Comparison of ENCODE assay signal across 15 cellular contexts in the genomic region with DNA sequence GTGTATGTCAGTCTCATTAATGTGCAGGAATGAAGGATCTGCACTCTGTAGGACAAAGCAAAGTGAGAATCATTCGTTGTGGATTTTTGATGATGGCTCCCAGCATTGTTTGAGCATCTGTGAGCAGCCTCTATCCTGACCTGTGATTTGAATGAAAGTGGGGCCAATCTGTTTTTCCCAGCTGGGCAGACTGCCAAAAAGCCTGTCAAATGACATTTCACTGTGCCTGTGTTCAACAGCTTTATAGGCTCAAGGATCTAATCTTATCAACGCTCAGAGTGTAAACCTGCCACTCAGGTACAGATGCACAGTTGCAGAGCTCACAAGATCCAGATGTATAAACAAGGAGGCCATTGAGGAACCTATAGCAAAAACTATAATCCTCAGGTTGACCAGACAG.
DNase-seq lines count a peak whose midpoint lies in the region; ATAC-seq, FAIRE-seq and TF ChIP-seq lines count a peak whose summit lies in the region.
"Had no signal": no experiment of that assay in that cellular context is flagged by ENCODE, and none has a peak within 500 bp of the region (broad histone marks: within the 10 kb centered on the region; RNA-seq: fewer than 3 reads in every experiment).

No MANE protein-coding gene starts in this region.

- TF ChIP-seq POLR2A in GM12892 (IDR thresholded peaks at IDR 0.05; ENCODE audit: low read depth, low read length) = no peak

- H3K4me3 Mint-ChIP-seq in natural killer cell = no peak overlapping the region
- no peak overlapping the region for H3K4me3 Mint-ChIP-seq in CD8-positive, alpha-beta memory T cell
- H3K4me3 Mint-ChIP-seq: mesothelial cell of epicardium; stimulated activated naive B cell treated with anti-CD40 and anti-IgM and Interleukin-4, amounts not matched to agents 10 μg/mL and 1 μg/mL and 100 μg/mL, for 72 hours had no signal

- DNase-seq in NCI-H1048 (lab: John Stamatoyannopoulos, UW) (peak; percentile 65), NCI-H524 treated with DMSO at 0.1 percent for 48 hours (lab: John Stamatoyannopoulos, UW) (peak; percentile 96), substantia nigra (lab: John Stamatoyannopoulos, UW) (peak in 14 of 49 donors; percentile 10 to 62 (median 16)), GM12892 (ENCODE audit: insufficient read length) (no peak), natural killer cell (no peak)
- no peak for DNase-seq in CD8-positive, alpha-beta memory T cell
- DNase-seq: activated CD4-positive, alpha-beta T cell treated with anti-CD3 and anti-CD28 coated beads, Interleukin-2, amount 50 U/mL, for 48 hours; H7; KG1; stimulated activated naive B cell treated with anti-CD40 and anti-IgM and Interleukin-4, amounts not matched to agents 10 μg/mL and 1 μg/mL and 100 μg/mL, for 72 hours had no signal

- no peak for ATAC-seq in natural killer cell
- ATAC-seq: stimulated activated naive B cell treated with anti-CD40 and anti-IgM and Interleukin-4, amounts not matched to agents 10 μg/mL and 1 μg/mL and 100 μg/mL, for 72 hours had no signal

- H3K4me1 ChIP-seq in CD8-positive, alpha-beta memory T cell (ENCODE audit: insufficient read depth, low read length) = no peaks in the 10 kb centered on the region

- H3K36me3 Mint-ChIP-seq in natural killer cell = no peaks in the 10 kb centered on the region
- H3K36me3 Mint-ChIP-seq in CD8-positive, alpha-beta memory T cell = no peaks in the 10 kb centered on the region
- H3K36me3 Mint-ChIP-seq: mesothelial cell of epicardium; stimulated activated naive B cell treated with anti-CD40 and anti-IgM and Interleukin-4, amounts not matched to agents 10 μg/mL and 1 μg/mL and 100 μg/mL, for 72 hours had no signal

- H3K9me3 Mint-ChIP-seq in natural killer cell = no peaks in the 10 kb centered on the region
- H3K9me3 Mint-ChIP-seq in CD8-positive, alpha-beta memory T cell = no peaks in the 10 kb centered on the region
- H3K9me3 Mint-ChIP-seq: mesothelial cell of epicardium; stimulated activated naive B cell treated with anti-CD40 and anti-IgM and Interleukin-4, amounts not matched to agents 10 μg/mL and 1 μg/mL and 100 μg/mL, for 72 hours had no signal

- H3K27ac ChIP-seq in cingulate gyrus (ENCODE audit: low read depth, low read length) = peak overlapping the region; percentile 58
- peak overlapping the region; percentile 31 for H3K27ac ChIP-seq in substantia nigra (ENCODE audit: low read depth, low read length, poor library complexity, severe bottlenecking)
- no peak overlapping the region for H3K27ac ChIP-seq in CD8-positive, alpha-beta memory T cell (ENCODE audit: low read depth, low read length)
- H3K27ac ChIP-seq: BLaER1 treated with 17β-estradiol and CSF1 and Interleukin-3, amounts not matched to agents 10 nM and 100 nM; HL-60; SJSA1 had no signal

- POLR2A ChIA-PET in CD8-positive, alpha-beta memory T cell (lab: Charles Lee) = no interaction called here

- H3K9me3 ChIP-seq in CD8-positive, alpha-beta memory T cell (ENCODE audit: low read length) = no peaks in the 10 kb centered on the region
- H3K9me3 ChIP-seq: BLaER1 treated with 17β-estradiol and CSF1 and Interleukin-3, amounts not matched to agents 10 nM and 100 nM; SJSA1 had no signal

- no peak for TF ChIP-seq CTCF in natural killer cell (IDR thresholded peaks at IDR 0.05)

- no peak overlapping the region for H3K27ac Mint-ChIP-seq in natural killer cell
- H3K27ac Mint-ChIP-seq in CD8-positive, alpha-beta memory T cell = no peak overlapping the region
- H3K27ac Mint-ChIP-seq: mesothelial cell of epicardium; stimulated activated naive B cell treated with anti-CD40 and anti-IgM and Interleukin-4, amounts not matched to agents 10 μg/mL and 1 μg/mL and 100 μg/mL, for 72 hours had no signal

- H3K27me3 Mint-ChIP-seq in natural killer cell (ENCODE audit: low read depth in 2 of 2) = peaks cover 6 to 24% of the 10 kb centered on the region in 2 donors
- peaks cover 4 to 17% of the 10 kb centered on the region in 2 donors for H3K27me3 Mint-ChIP-seq in CD8-positive, alpha-beta memory T cell

- no peaks in the 10 kb centered on the region for H3K36me3 ChIP-seq in CD8-positive, alpha-beta memory T cell (ENCODE audit: insufficient read depth, low read length)
- H3K36me3 ChIP-seq: BLaER1 treated with 17β-estradiol and CSF1 and Interleukin-3, amounts not matched to agents 10 nM and 100 nM; SJSA1 had no signal

- no peak for FAIRE-seq in GM12892 (lab: Jason Lieb, UNC)

- CTCF ChIA-PET in CD8-positive, alpha-beta memory T cell (lab: Charles Lee) = no interaction called here

- H3K4me1 Mint-ChIP-seq in natural killer cell = no peaks in the 10 kb centered on the region
- H3K4me1 Mint-ChIP-seq in CD8-positive, alpha-beta memory T cell = no peaks in the 10 kb centered on the region
- H3K4me1 Mint-ChIP-seq: stimulated activated naive B cell treated with anti-CD40 and anti-IgM and Interleukin-4, amounts not matched to agents 10 μg/mL and 1 μg/mL and 100 μg/mL, for 72 hours had no signal

- no peaks in the 10 kb centered on the region for H3K27me3 ChIP-seq in CD8-positive, alpha-beta memory T cell (ENCODE audit: insufficient read depth, low read length, poor library complexity, severe bottlenecking)
- H3K27me3 ChIP-seq: BLaER1 treated with 17β-estradiol and CSF1 and Interleukin-3, amounts not matched to agents 10 nM and 100 nM; SJSA1 had no signal

- intact Hi-C loops in natural killer cell (cut with micrococcal nuclease) = no loop called here

- no peak overlapping the region for H3K4me3 ChIP-seq in CD8-positive, alpha-beta memory T cell (ENCODE audit: low read length)
- H3K4me3 ChIP-seq: BLaER1 treated with 17β-estradiol and CSF1 and Interleukin-3, amounts not matched to agents 10 nM and 100 nM; SJSA1 had no signal

Comparison
In these comparisons a context has a peak if more than half of its experiments do, and no peak if none do; other contexts are left out.
1. DNase-seq: peak in NCI-H1048 (single experiment) and NCI-H524 treated with DMSO at 0.1 percent for 48 hours (single experiment); none in GM12892 (single experiment), natural killer cell (single experiment) and CD8-positive, alpha-beta memory T cell (0 of 5).